ENCODE assay signal across 8 cellular contexts in the genomic region with DNA sequence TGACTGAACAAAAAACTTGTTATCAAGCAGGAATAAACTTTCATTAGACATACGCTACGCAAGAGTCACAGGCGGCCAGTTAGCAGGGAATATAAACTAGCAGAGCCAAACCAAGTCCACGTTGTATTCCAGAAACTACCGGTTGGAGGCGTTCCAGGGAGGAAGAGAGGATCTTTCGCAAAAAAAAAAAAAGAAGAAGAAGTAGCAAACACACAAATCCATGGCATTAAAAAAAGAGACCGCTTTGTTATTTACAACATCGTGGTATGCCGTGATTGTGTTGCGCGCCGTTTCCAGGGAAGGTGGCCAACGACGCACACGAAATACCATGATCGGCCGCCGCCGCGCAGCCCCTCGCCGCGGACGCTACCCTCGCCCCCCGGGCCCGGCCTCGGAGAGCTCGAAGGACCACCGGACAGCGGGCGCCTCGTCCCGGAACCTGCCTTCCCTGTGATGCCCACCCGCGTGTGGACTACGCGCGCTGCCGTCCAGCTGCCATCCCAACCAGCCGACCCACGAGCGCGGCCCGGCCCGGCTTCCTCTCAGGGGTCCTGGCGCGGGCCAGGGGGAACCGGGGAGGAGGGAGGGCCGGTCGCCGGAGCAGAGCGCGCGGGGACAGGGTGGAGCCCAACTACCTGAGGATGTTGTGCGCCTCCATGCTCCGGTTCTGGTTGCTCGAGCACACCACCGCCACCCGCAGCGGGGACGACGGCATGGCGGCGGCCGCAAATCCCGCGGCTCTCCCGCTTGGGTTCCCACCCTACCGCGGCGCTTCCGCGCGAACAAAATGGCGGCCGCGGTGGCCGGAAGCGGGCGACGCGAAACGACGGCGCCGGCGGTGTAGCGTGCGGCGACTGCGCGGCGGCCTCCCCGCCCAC. TPM values are rescaled to one million over a fixed set of nuclear protein-coding genes. Genes with fewer than 3 reads are reported as not detected.
A peak's percentile ranks its signal among the peaks of the same experiment; 100 is the strongest.
DNase-seq lines count a peak whose midpoint lies in the region; ATAC-seq and TF ChIP-seq lines count a peak whose summit lies in the region.

No MANE protein-coding gene starts in this region.

- peaks cover 14% of the 10 kb centered on the region for H3K36me3 ChIP-seq in upper lobe of right lung

- H3K27me3 Mint-ChIP-seq in glutamatergic neuron (ENCODE audit: unreplicated experiment) (peaks cover 16% of the 10 kb centered on the region), osteocyte (ENCODE audit: unreplicated experiment) (no peaks in the 10 kb centered on the region)

- peak overlapping the region; percentile 95 for H3K4me3 Mint-ChIP-seq in glutamatergic neuron (ENCODE audit: unreplicated experiment)
- peak overlapping the region; percentile 89 for H3K4me3 Mint-ChIP-seq in osteocyte (ENCODE audit: unreplicated experiment)

- H3K4me3 ChIP-seq in upper lobe of right lung, result peak overlapping the region; percentile 98

- H3K4me1 Mint-ChIP-seq in glutamatergic neuron (ENCODE audit: low read depth, unreplicated experiment) (peaks cover 14% of the 10 kb centered on the region), osteocyte (ENCODE audit: unreplicated experiment) (peaks cover 32% of the 10 kb centered on the region)

- TF ChIP-seq CTCF in glutamatergic neuron (IDR thresholded peaks at IDR 0.05; ENCODE audit: partially characterized antibody, unreplicated experiment) (peak; percentile 35), osteocyte (IDR thresholded peaks at IDR 0.05) (peak; percentile 44), upper lobe of right lung (IDR thresholded peaks at IDR 0.05) (peak; percentile 14)

- peak; percentile 60 for ATAC-seq in GM21381 (IDR thresholded peaks at IDR 0.05; ENCODE audit: unreplicated experiment)
- peak; percentile 83 for ATAC-seq in upper lobe of right lung

- H3K9me3 ChIP-seq in upper lobe of right lung, result no peaks in the 10 kb centered on the region

- intact Hi-C loops in upper lobe of right lung (cut with DNase I), result no loop called here

- H3K27me3 ChIP-seq in upper lobe of right lung, result no peaks in the 10 kb centered on the region

- H3K9me3 Mint-ChIP-seq in glutamatergic neuron (ENCODE audit: unreplicated experiment), result peaks cover 21% of the 10 kb centered on the region
- H3K9me3 Mint-ChIP-seq in osteocyte (ENCODE audit: unreplicated experiment), result no peaks in the 10 kb centered on the region

- peak overlapping the region; percentile 92 for H3K27ac Mint-ChIP-seq in glutamatergic neuron (ENCODE audit: unreplicated experiment)
- H3K27ac Mint-ChIP-seq in osteocyte (ENCODE audit: unreplicated experiment), result peak overlapping the region; percentile 96

- H3K36me3 Mint-ChIP-seq in glutamatergic neuron (ENCODE audit: unreplicated experiment) (peaks cover 9% of the 10 kb centered on the region), osteocyte (ENCODE audit: unreplicated experiment) (peaks cover 5% of the 10 kb centered on the region)

- DNase-seq in DMS53 treated with DMSO at 0.1 percent for 48 hours (lab: John Stamatoyannopoulos, UW; ENCODE audit: unreplicated experiment) (peak; percentile 43), HS-27A (ENCODE audit: low read depth) (peak; percentile 27), glutamatergic neuron (peak; percentile 71), osteocyte (ENCODE audit: extremely low spot score, unreplicated experiment) (peak; percentile 90), upper lobe of right lung (peak; percentile 86)
- peak; percentile 74 for DNase-seq in activated naive CD4-positive, alpha-beta T cell treated with anti-CD3 and anti-CD28 coated beads, Interleukin-2, amount 50 U/mL, for 16 hours

- peaks cover 29% of the 10 kb centered on the region for H3K4me1 ChIP-seq in upper lobe of right lung

- peak overlapping the region; percentile 99 for H3K27ac ChIP-seq in upper lobe of right lung

TF ChIP-seq in PFSK-1, 5 proteins besides CTCF, POLR2A, EP300 and RAD21:
- TF ChIP-seq TAF1 (IDR thresholded peaks at IDR 0.05; ENCODE audit: borderline replicate concordance, insufficient read depth, low read length) (no peak), FOXP2 (optimal IDR thresholded peaks at IDR 0.05; ENCODE audit: borderline replicate concordance, extremely low read depth, extremely low read length, insufficient read depth) (peak; percentile 7), SIN3A (IDR thresholded peaks at IDR 0.05; ENCODE audit: borderline replicate concordance, insufficient read depth, low read length) (no peak)

RNA-seq across cellular contexts. Expression of gene SSU72, which starts 0.6 kb away (rescaled TPM):
- 186 TPM for polyA plus RNA-seq in PFSK-1 (2012; ENCODE audit: insufficient read length, low read depth)
- 123 TPM for total RNA-seq in glutamatergic neuron (ENCODE audit: unreplicated experiment)
- total RNA-seq in osteocyte, result 117 and 121 TPM in 2 replicates
- total RNA-seq in upper lobe of right lung, result 125 TPM

RNA-seq across cellular contexts. Expression of gene FNDC10, which starts 25.9 kb away (rescaled TPM):
- polyA plus RNA-seq in PFSK-1 (2012; ENCODE audit: insufficient read length, low read depth), result 17.9 TPM
- 11.9 TPM for total RNA-seq in glutamatergic neuron (ENCODE audit: unreplicated experiment)
- 25.6 and 28.0 TPM in 2 replicates for total RNA-seq in osteocyte
- 7.4 TPM for total RNA-seq in upper lobe of right lung

RNA-seq across cellular contexts. Expression of gene TMEM240, which starts 33.7 kb away (rescaled TPM):
- polyA plus RNA-seq in PFSK-1 (2012; ENCODE audit: insufficient read length, low read depth), result 19.0 TPM
- total RNA-seq in glutamatergic neuron (ENCODE audit: unreplicated experiment) (24.4 TPM), osteocyte (12.4 and 16.6 TPM in 2 replicates), upper lobe of right lung (2.9 TPM)

RNA-seq across cellular contexts. Expression of gene MIB2, which starts 41.2 kb away (rescaled TPM):
- 152 TPM for polyA plus RNA-seq in PFSK-1 (2012; ENCODE audit: insufficient read length, low read depth)
- total RNA-seq in glutamatergic neuron (ENCODE audit: unreplicated experiment) (77.7 TPM), osteocyte (105 and 108 TPM in 2 replicates), upper lobe of right lung (88.7 TPM)

RNA-seq across cellular contexts. Expression of gene MMP23B, which starts 57.9 kb away (rescaled TPM):
- polyA plus RNA-seq in PFSK-1 (2012; ENCODE audit: insufficient read length, low read depth), result 3.4 TPM
- 162 TPM for total RNA-seq in glutamatergic neuron (ENCODE audit: unreplicated experiment)
- 4.8 and 8.5 TPM in 2 replicates for total RNA-seq in osteocyte
- total RNA-seq in upper lobe of right lung, result 40.3 TPM

Comparison
In these comparisons a context has a peak if more than half of its experiments do, and no peak if none do; other contexts are left out.
1. Peak in every context shown above with its lines: DNase-seq, ATAC-seq, H3K4me3 ChIP-seq and H3K27ac ChIP-seq.
2. DNase-seq: peak in every context shown above with its lines; median percentile 90 in osteocyte; 86 in upper lobe of right lung; 74 in activated naive CD4-positive, alpha-beta T cell treated with anti-CD3 and anti-CD28 coated beads, Interleukin-2, amount 50 U/mL, for 16 hours; 71 in glutamatergic neuron; 43 in DMS53 treated with DMSO at 0.1 percent for 48 hours; 27 in HS-27A.